In the genomic region with DNA sequence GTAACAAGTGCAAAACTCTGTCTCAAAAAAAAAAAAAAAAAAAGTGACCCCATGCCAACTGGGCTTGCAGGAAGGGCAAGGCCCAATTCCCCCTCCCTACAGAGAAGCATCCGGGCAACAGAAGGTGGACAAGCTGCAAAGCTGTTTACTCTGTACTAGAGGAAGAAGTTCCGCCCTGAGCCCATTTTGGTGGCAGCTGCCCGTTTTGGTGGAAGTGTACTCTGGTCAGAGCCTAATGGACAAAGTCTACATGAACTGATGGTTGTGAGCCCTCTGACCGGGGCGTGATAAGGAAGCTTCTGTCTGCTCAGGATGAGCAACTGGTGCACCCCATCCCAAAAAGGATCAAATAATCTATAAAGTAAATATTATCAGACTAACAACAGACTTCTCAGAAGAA, we compare ENCODE assay signal across 2 cellular contexts.
TF ChIP-seq lines count a peak whose summit lies in the region.

No MANE protein-coding gene starts in this region.

TF ChIP-seq in HepG2, 621 proteins besides CTCF, POLR2A, EP300 and RAD21 (continued from another document):
- TF ChIP-seq, protein P1, sequence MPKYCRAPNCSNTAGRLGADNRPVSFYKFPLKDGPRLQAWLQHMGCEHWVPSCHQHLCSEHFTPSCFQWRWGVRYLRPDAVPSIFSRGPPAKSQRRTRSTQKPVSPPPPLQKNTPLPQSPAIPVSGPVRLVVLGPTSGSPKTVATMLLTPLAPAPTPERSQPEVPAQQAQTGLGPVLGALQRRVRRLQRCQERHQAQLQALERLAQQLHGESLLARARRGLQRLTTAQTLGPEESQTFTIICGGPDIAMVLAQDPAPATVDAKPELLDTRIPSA (CRISPR knock-in tag; IDR thresholded peaks at IDR 0.05; ENCODE audit: borderline replicate concordance), result no peak
- TF ChIP-seq ZNF24 (IDR thresholded peaks at IDR 0.05) (no peak), NCOA1 (CRISPR knock-in tag; IDR thresholded peaks at IDR 0.05) (no peak)

TF ChIP-seq in GM23338, 12 proteins besides CTCF, POLR2A, EP300 and RAD21 (continued from another document):
- TF ChIP-seq ZNF114 (CRISPR knock-in tag; IDR thresholded peaks at IDR 0.05) (no peak), CREB1 (CRISPR knock-in tag; IDR thresholded peaks at IDR 0.05; ENCODE audit: low read depth) (no peak), NANOG (IDR thresholded peaks at IDR 0.05; ENCODE audit: borderline replicate concordance) (no peak)
- TF ChIP-seq, protein P2, sequence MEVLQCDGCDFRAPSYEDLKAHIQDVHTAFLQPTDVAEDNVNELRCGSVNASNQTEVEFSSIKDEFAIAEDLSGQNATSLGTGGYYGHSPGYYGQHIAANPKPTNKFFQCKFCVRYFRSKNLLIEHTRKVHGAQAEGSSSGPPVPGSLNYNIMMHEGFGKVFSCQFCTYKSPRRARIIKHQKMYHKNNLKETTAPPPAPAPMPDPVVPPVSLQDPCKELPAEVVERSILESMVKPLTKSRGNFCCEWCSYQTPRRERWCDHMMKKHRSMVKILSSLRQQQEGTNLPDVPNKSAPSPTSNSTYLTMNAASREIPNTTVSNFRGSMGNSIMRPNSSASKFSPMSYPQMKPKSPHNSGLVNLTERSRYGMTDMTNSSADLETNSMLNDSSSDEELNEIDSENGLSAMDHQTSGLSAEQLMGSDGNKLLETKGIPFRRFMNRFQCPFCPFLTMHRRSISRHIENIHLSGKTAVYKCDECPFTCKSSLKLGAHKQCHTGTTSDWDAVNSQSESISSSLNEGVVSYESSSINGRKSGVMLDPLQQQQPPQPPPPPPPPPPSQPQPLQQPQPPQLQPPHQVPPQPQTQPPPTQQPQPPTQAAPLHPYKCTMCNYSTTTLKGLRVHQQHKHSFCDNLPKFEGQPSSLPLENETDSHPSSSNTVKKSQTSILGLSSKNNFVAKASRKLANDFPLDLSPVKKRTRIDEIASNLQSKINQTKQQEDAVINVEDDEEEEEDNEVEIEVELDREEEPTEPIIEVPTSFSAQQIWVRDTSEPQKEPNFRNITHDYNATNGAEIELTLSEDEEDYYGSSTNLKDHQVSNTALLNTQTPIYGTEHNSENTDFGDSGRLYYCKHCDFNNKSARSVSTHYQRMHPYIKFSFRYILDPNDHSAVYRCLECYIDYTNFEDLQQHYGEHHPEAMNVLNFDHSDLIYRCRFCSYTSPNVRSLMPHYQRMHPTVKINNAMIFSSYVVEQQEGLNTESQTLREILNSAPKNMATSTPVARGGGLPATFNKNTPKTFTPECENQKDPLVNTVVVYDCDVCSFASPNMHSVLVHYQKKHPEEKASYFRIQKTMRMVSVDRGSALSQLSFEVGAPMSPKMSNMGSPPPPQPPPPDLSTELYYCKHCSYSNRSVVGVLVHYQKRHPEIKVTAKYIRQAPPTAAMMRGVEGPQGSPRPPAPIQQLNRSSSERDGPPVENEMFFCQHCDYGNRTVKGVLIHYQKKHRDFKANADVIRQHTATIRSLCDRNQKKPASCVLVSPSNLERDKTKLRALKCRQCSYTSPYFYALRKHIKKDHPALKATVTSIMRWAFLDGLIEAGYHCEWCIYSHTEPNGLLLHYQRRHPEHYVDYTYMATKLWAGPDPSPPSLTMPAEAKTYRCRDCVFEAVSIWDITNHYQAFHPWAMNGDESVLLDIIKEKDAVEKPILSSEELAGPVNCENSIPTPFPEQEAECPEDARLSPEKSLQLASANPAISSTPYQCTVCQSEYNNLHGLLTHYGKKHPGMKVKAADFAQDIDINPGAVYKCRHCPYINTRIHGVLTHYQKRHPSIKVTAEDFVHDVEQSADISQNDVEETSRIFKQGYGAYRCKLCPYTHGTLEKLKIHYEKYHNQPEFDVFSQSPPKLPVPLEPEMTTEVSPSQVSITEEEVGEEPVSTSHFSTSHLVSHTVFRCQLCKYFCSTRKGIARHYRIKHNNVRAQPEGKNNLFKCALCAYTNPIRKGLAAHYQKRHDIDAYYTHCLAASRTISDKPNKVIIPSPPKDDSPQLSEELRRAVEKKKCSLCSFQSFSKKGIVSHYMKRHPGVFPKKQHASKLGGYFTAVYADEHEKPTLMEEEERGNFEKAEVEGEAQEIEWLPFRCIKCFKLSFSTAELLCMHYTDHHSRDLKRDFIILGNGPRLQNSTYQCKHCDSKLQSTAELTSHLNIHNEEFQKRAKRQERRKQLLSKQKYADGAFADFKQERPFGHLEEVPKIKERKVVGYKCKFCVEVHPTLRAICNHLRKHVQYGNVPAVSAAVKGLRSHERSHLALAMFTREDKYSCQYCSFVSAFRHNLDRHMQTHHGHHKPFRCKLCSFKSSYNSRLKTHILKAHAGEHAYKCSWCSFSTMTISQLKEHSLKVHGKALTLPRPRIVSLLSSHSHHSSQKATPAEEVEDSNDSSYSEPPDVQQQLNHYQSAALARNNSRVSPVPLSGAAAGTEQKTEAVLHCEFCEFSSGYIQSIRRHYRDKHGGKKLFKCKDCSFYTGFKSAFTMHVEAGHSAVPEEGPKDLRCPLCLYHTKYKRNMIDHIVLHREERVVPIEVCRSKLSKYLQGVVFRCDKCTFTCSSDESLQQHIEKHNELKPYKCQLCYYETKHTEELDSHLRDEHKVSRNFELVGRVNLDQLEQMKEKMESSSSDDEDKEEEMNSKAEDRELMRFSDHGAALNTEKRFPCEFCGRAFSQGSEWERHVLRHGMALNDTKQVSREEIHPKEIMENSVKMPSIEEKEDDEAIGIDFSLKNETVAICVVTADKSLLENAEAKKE (CRISPR knock-in tag; IDR thresholded peaks at IDR 0.05), result no peak
